23 cellular contexts compared by ENCODE assay signal in the genomic region with DNA sequence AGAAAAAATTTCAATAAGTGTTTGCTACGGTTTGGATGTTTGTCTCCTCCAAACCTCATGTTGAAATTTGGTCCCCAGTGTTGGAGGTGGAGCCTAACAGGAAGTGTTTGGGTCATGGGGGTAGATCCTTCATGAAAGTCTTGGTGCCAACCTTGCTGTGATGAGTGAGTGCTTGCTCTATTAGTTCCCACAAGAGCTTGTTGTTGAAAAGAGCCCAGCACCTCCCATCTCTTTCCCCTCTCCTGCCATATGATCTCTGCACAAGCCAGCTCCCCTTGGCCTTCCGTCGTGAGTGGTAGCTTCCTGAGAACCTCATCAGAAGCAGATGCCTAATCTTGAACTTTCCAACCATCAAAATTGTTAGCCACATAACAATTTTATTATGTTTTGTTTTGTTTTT. TPM values are rescaled to one million over a fixed set of nuclear protein-coding genes. Genes with fewer than 3 reads are reported as not detected.
"Had no signal": no experiment of that assay in that cellular context is flagged by ENCODE, and none has a peak within 500 bp of the region (broad histone marks: within the 10 kb centered on the region; RNA-seq: fewer than 3 reads in every experiment).

No MANE protein-coding gene starts in this region.

- H3K4me3 ChIP-seq: SJSA1, SK-N-MC had no signal

- FAIRE-seq: HepG2, RCC 7860 had no signal

- H3K27me3 ChIP-seq: SJSA1 had no signal

- H3K27ac ChIP-seq: KMS-11, SJSA1, SK-N-MC had no signal

- H3K4me2 ChIP-seq: KMS-11 had no signal

- H3K9ac ChIP-seq: KMS-11 had no signal

- DNase-seq: IMR-90, Kasumi-1, MM.1S, NCI-H1092 treated with DMSO at 0.1 percent for 48 hours, NCI-H1436, NCI-H187, NCI-H2029, NCI-H2081 treated with DMSO at 0.1 percent for 48 hours, NCI-H226, NCI-H446, NCI-H510A, NCI-H524 treated with DMSO at 0.1 percent for 48 hours, NCI-H69, NCI-H774, Right ventricle myocardium superior, RPMI8226, SIG-M5 had no signal

- ATAC-seq: HepG2 had no signal

- H3K36me3 ChIP-seq: SJSA1 had no signal

- H3K9me3 ChIP-seq: SJSA1 had no signal

RNA-seq across cellular contexts. Expression of gene RAB40A, which starts 10.3 kb away (rescaled TPM):
- total RNA-seq: HepG2, HT1080, Right ventricle myocardium superior had no signal
